ENCODE assay signal across 10 cellular contexts in the genomic region with DNA sequence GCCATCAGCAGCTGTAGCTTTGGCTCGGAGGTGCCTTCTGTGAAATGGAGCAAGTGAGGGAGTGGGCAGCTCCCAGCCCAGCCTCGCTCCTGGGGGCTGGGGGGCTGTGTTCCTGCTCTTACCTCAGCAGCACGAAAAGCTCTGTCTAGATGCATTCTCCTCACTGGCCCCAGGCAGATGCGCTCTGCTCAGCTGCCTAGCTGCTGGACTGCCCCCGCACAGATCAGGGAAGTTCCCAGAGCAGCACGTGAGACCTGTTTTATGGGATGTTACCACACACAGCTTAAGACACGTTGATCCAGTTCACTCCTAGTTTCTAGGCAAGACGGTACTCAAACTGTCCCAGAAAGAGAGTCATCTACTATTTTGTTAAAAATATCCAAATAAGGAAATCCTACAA. TPM values are rescaled to one million over a fixed set of nuclear protein-coding genes. Genes with fewer than 3 reads are reported as not detected.
DNase-seq lines count a peak whose midpoint lies in the region; ATAC-seq and TF ChIP-seq lines count a peak whose summit lies in the region.
"Had no signal": no experiment of that assay in that cellular context is flagged by ENCODE, and none has a peak within 500 bp of the region (broad histone marks: within the 10 kb centered on the region; RNA-seq: fewer than 3 reads in every experiment).

No MANE protein-coding gene starts in this region.

- H4K12ac ChIP-seq in trophoblast cell (ENCODE audit: low read depth, low read length): no peak overlapping the region

- peak; percentile 34 for ATAC-seq in GM19023 (IDR thresholded peaks at IDR 0.05; ENCODE audit: unreplicated experiment)
- ATAC-seq: gastrocnemius medialis had no signal

- intact Hi-C loops in colonic mucosa (cut with DNase I): no loop called here

- no CpG with 5 or more reads among the region's 8 CpGs for WGBS in trophoblast cell (ENCODE audit: extremely low coverage, insufficient coverage, insufficient read length)

- H2BK5ac ChIP-seq in trophoblast cell (ENCODE audit: low read depth, low read length, poor library complexity): no peak overlapping the region

- H3K27ac ChIP-seq in MM.1S (ENCODE audit: low read length): no peak overlapping the region; the same call in 1 of the 2 replicates
- H3K27ac ChIP-seq in trophoblast cell (ENCODE audit: low read depth, low read length): no peak overlapping the region
- no peak overlapping the region for H3K27ac ChIP-seq in WERI-Rb-1
- H3K27ac ChIP-seq in colonic mucosa: no peak overlapping the region
- H3K27ac ChIP-seq: gastrocnemius medialis had no signal

- no peak overlapping the region for H3K23ac ChIP-seq in trophoblast cell (ENCODE audit: low read length)

- no peak overlapping the region for H2BK12ac ChIP-seq in trophoblast cell (ENCODE audit: low read length)

- no peak overlapping the region for H3K4ac ChIP-seq in trophoblast cell (ENCODE audit: low read depth, low read length)

- H3K4me1 ChIP-seq in MM.1S (ENCODE audit: low read length) (peaks cover 74% of the 10 kb centered on the region), trophoblast cell (ENCODE audit: control insufficient read depth in 1 of 2, insufficient read depth in 2 of 2, low read length in 2 of 2) (peaks cover 19 to 32% of the 10 kb centered on the region in 2 experiments), colonic mucosa (no peaks in the 10 kb centered on the region)
- H3K4me1 ChIP-seq: gastrocnemius medialis had no signal

- H3K27me3 ChIP-seq in MM.1S (replicated peaks; ENCODE audit: insufficient read depth, low read length) (no peaks in the 10 kb centered on the region), trophoblast cell (ENCODE audit: insufficient read depth, low read length) (no peaks in the 10 kb centered on the region), WERI-Rb-1 (ENCODE audit: insufficient read depth, low read depth, severe bottlenecking) (no peaks in the 10 kb centered on the region), colonic mucosa (no peaks in the 10 kb centered on the region)

- peaks cover 30% of the 10 kb centered on the region for H3F3A ChIP-seq in MM.1S (ENCODE audit: insufficient read depth, low read length)

- H4K8ac ChIP-seq in trophoblast cell (ENCODE audit: low read depth, low read length): no peak overlapping the region

- H3K79me2 ChIP-seq in MM.1S (ENCODE audit: low read length): peaks cover 100% of the 10 kb centered on the region
- peaks cover 13% of the 10 kb centered on the region for H3K79me2 ChIP-seq in trophoblast cell (ENCODE audit: control insufficient read depth, insufficient read depth, low read length, poor library complexity)

- no peaks in the 10 kb centered on the region for H3K36me3 ChIP-seq in MM.1S (replicated peaks; ENCODE audit: insufficient read depth, low read length)
- H3K36me3 ChIP-seq in trophoblast cell (ENCODE audit: control insufficient read depth in 1 of 2, insufficient read depth in 2 of 2, low read length in 2 of 2): peaks cover 7 to 11% of the 10 kb centered on the region in 2 experiments
- H3K36me3 ChIP-seq in WERI-Rb-1: no peaks in the 10 kb centered on the region
- no peaks in the 10 kb centered on the region for H3K36me3 ChIP-seq in colonic mucosa
- H3K36me3 ChIP-seq: gastrocnemius medialis had no signal

- no peak overlapping the region for H2BK120ac ChIP-seq in trophoblast cell (ENCODE audit: insufficient read depth, low read length, poor library complexity)

- peaks cover 90% of the 10 kb centered on the region for H4K20me1 ChIP-seq in MM.1S (ENCODE audit: insufficient read depth, low read length)

- H3K9me2 ChIP-seq in MM.1S (replicated peaks; ENCODE audit: insufficient read depth, low read length): no peaks in the 10 kb centered on the region

- H3K9me3 ChIP-seq in MM.1S (replicated peaks; ENCODE audit: insufficient read depth, low read length): no peaks in the 10 kb centered on the region
- no peaks in the 10 kb centered on the region for H3K9me3 ChIP-seq in trophoblast cell (ENCODE audit: insufficient read depth, low read depth, low read length)
- no peaks in the 10 kb centered on the region for H3K9me3 ChIP-seq in WERI-Rb-1 (ENCODE audit: severe bottlenecking)
- H3K9me3 ChIP-seq in colonic mucosa: no peaks in the 10 kb centered on the region
- H3K9me3 ChIP-seq: gastrocnemius medialis had no signal

- TF ChIP-seq CTCF in MM.1S (IDR thresholded peaks at IDR 0.05; ENCODE audit: low read length) (no peak), WERI-Rb-1 (IDR thresholded peaks at IDR 0.05; ENCODE audit: low read depth, low read length) (no peak), colonic mucosa (IDR thresholded peaks at IDR 0.05) (no peak)

- H3K18ac ChIP-seq in trophoblast cell (ENCODE audit: low read length): no peak overlapping the region

- H3K14ac ChIP-seq in trophoblast cell (ENCODE audit: low read length): no peak overlapping the region

- DNase-seq in MM.1S (no peak), trophoblast cell (peak; percentile 81 to 88), LoVo (ENCODE audit: low spot score) (no peak), activated gamma-delta T cell (lab: John Stamatoyannopoulos, UW) (no peak), WERI-Rb-1 (no peak), colonic mucosa (no peak)
- DNase-seq in activated naive CD4-positive, alpha-beta T cell treated with anti-CD3 and anti-CD28 coated beads, Interleukin-2, amount 50 U/mL, for 16 hours: peak; percentile 54
- DNase-seq: IMR-90 had no signal

- no peak overlapping the region for H2AK5ac ChIP-seq in trophoblast cell (ENCODE audit: low read length)

- peak overlapping the region; percentile 29; the same call in 1 of the 2 replicates for H3K4me2 ChIP-seq in MM.1S (ENCODE audit: low read depth, low read length)
- H3K4me2 ChIP-seq in trophoblast cell (ENCODE audit: low read length): no peak overlapping the region

- no peak overlapping the region for H3K9ac ChIP-seq in MM.1S (ENCODE audit: low read length)
- no peak overlapping the region for H3K9ac ChIP-seq in trophoblast cell (ENCODE audit: low read length)
- H3K9ac ChIP-seq in colonic mucosa (ENCODE audit: low read depth in 2 of 2, low read length in 2 of 2): no peak overlapping the region

- H4K91ac ChIP-seq in trophoblast cell (ENCODE audit: low read depth, low read length): no peak overlapping the region

- H3K4me3 ChIP-seq in MM.1S (ENCODE audit: low read length) (no peak overlapping the region), trophoblast cell (ENCODE audit: low read depth, low read length) (no peak overlapping the region), WERI-Rb-1 (ENCODE audit: low read depth, low read length) (no peak overlapping the region), colonic mucosa (no peak overlapping the region)
- H3K4me3 ChIP-seq: gastrocnemius medialis had no signal

- H3K79me1 ChIP-seq in trophoblast cell (ENCODE audit: low read length): peaks cover 3% of the 10 kb centered on the region

- H2AFZ ChIP-seq in MM.1S (ENCODE audit: low read length) (no peak overlapping the region), trophoblast cell (ENCODE audit: insufficient read depth, low read length, poor library complexity) (no peak overlapping the region)

RNA-seq across cellular contexts. Expression of a gene that starts 13.6 kb away (rescaled TPM):
- 398 and 413 TPM in 2 replicates for polyA plus RNA-seq in trophoblast cell (2013)
- 10 to 100 TPM; 12.8 to 27.6 TPM for total RNA-seq in colonic mucosa
- total RNA-seq: IMR-90 had no signal
- polyA plus RNA-seq: IMR-90 had no signal

RNA-seq across cellular contexts. Expression of a gene that starts 43.4 kb away (rescaled TPM):
- 0.19 and 0.24 TPM in 2 replicates for polyA plus RNA-seq in trophoblast cell (2013)
- total RNA-seq in colonic mucosa: not detected
- total RNA-seq: gastrocnemius medialis, IMR-90 had no signal
- polyA plus RNA-seq: IMR-90 had no signal

Comparison
In these comparisons a context has a peak if more than half of its experiments do, and no peak if none do; other contexts are left out.
1. DNase-seq: peak in activated naive CD4-positive, alpha-beta T cell treated with anti-CD3 and anti-CD28 coated beads, Interleukin-2, amount 50 U/mL, for 16 hours (single experiment) and trophoblast cell (2 of 2); none in MM.1S (single experiment), LoVo (single experiment), activated gamma-delta T cell (single experiment), WERI-Rb-1 (single experiment) and colonic mucosa (single experiment).